In the genomic region with DNA sequence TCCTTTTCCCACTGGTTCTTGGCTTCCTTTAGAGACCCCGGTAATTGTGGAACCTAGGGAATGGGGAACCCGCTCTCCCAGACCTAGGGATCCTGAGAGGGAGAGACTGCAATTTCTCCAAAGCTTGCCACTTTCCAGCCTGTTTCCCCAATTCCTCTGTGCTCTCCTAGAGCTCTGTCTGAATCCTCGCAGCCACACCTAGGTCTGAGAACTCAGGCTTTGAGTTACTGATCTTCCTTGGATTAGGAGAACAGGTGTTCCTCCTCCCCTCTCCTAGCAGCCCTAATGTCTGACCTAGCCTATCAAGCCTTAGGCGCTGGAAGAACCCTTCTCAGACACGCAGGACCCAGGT, we compare ENCODE assay signal across 9 cellular contexts. TPM values are rescaled to one million over a fixed set of nuclear protein-coding genes. Genes with fewer than 3 reads are reported as not detected.
A peak's percentile ranks its signal among the peaks of the same experiment; 100 is the strongest.
DNase-seq lines count a peak whose midpoint lies in the region; ATAC-seq and TF ChIP-seq lines count a peak whose summit lies in the region.
"Had no signal": no experiment of that assay in that cellular context is flagged by ENCODE, and none has a peak within 500 bp of the region (broad histone marks: within the 10 kb centered on the region; RNA-seq: fewer than 3 reads in every experiment).

No MANE protein-coding gene starts in this region.

- peak overlapping the region in 1 of 3 donors; percentile 80 for H3K27ac Mint-ChIP-seq in CD4-positive, CD25-positive, alpha-beta regulatory T cell

- H3K36me3 Mint-ChIP-seq in CD4-positive, CD25-positive, alpha-beta regulatory T cell: peaks cover 23% of the 10 kb centered on the region

- ATAC-seq in CD4-positive, CD25-positive, alpha-beta regulatory T cell (ENCODE audit: low read depth in 2 of 2): no peak

- peaks cover 0 to 25% (median 8%) of the 10 kb centered on the region in 4 donors for H3K4me1 Mint-ChIP-seq in CD4-positive, CD25-positive, alpha-beta regulatory T cell

- dilution Hi-C loops in mammary epithelial cell (cut with HindIII; ENCODE audit: low sequenced_read_pairs): loop anchor here (25.0 kb wide), 1 partner anchor 621 kb away; no protein-coding TSS in a partner anchor

- intact Hi-C loops in mammary epithelial cell (cut with micrococcal nuclease): loop anchor here (1.0 kb wide), 2 partner anchors 25 to 49 kb away; no protein-coding TSS in a partner anchor

- H3K27me3 Mint-ChIP-seq in CD4-positive, CD25-positive, alpha-beta regulatory T cell: peaks cover 38% of the 10 kb centered on the region

- peaks cover 0 to 3% (median 0%) of the 10 kb centered on the region in 7 donors for H3K9me3 Mint-ChIP-seq in CD4-positive, CD25-positive, alpha-beta regulatory T cell

- H4K20me1 ChIP-seq in mammary epithelial cell (ENCODE audit: insufficient read depth, low read length): no peaks in the 10 kb centered on the region

- peaks cover 19% of the 10 kb centered on the region for H3K4me1 ChIP-seq in CD4-positive, CD25-positive, alpha-beta regulatory T cell (ENCODE audit: control insufficient read depth, insufficient read depth, low read length, poor library complexity, severe bottlenecking)
- H3K4me1 ChIP-seq in mammary epithelial cell (ENCODE audit: insufficient read depth, low read length) (peaks cover 8% of the 10 kb centered on the region), neuron (ENCODE audit: insufficient read depth, low read length) (peaks cover 40% of the 10 kb centered on the region)

- TF ChIP-seq CTCF in mammary epithelial cell (conservative IDR thresholded peaks at IDR 0.05 in 1 of 2, IDR thresholded peaks at IDR 0.05 in 1 of 2; ENCODE audit: extremely low read depth in 1 of 2, insufficient read depth in 1 of 2, low read depth in 1 of 2, low read length in 2 of 2): no peak

- no peak overlapping the region for H3K27ac ChIP-seq in CD4-positive, CD25-positive, alpha-beta regulatory T cell (ENCODE audit: insufficient read depth, low read length, poor library complexity, severe bottlenecking)
- H3K27ac ChIP-seq in mammary epithelial cell (ENCODE audit: insufficient read depth, low read depth, low read length): no peak overlapping the region

- H3K79me2 ChIP-seq in mammary epithelial cell (ENCODE audit: insufficient read depth, low read length): no peaks in the 10 kb centered on the region

- H3K9me3 ChIP-seq in CD4-positive, CD25-positive, alpha-beta regulatory T cell (ENCODE audit: control insufficient read depth in 2 of 2, low read length in 2 of 2): no peaks in the 10 kb centered on the region
- no peaks in the 10 kb centered on the region for H3K9me3 ChIP-seq in mammary epithelial cell (replicated peaks; ENCODE audit: insufficient read depth, low read length)
- H3K9me3 ChIP-seq in neuron (ENCODE audit: low read length): no peaks in the 10 kb centered on the region

- 21% methylated on average over 4 of the region's 5 CpGs for WGBS in mammary epithelial cell (ENCODE audit: low coverage, missing lambda C conversion rate)

- H3K27me3 ChIP-seq in CD4-positive, CD25-positive, alpha-beta regulatory T cell (ENCODE audit: control insufficient read depth, insufficient read depth, low read length): peaks cover 21% of the 10 kb centered on the region
- H3K27me3 ChIP-seq in mammary epithelial cell (ENCODE audit: insufficient read depth, low read length): no peaks in the 10 kb centered on the region
- H3K27me3 ChIP-seq in neuron (ENCODE audit: insufficient read depth, low read length): peaks cover 18% of the 10 kb centered on the region

- DNase-seq in CD4-positive, CD25-positive, alpha-beta regulatory T cell: no peak
- DNase-seq in Jurkat, Clone E6-1 (ENCODE audit: low read depth, low spot score): no peak
- DNase-seq in mammary epithelial cell (no peak), DMS153 treated with DMSO at 0.1 percent for 48 hours (lab: John Stamatoyannopoulos, UW; ENCODE audit: unreplicated experiment) (no peak), C1 segment of cervical spinal cord (lab: John Stamatoyannopoulos, UW) (no peak), ecto neural progenitor cell (ENCODE audit: low spot score) (no peak)
- no peak for DNase-seq in stimulated activated naive CD4-positive, alpha-beta T cell (lab: John Stamatoyannopoulos, UW)

- BruUV-seq in mammary epithelial cell (replicated peaks; lab: Mats Ljungman, UMichigan): no TSS peak

- peak overlapping the region; percentile 23 to 87 (median 82) for H3K4me3 Mint-ChIP-seq in CD4-positive, CD25-positive, alpha-beta regulatory T cell

- CTCF ChIA-PET in mammary epithelial cell (lab: Charles Lee; ENCODE audit: low non-redundant PET): interaction anchor here (0.7 to 1.9 kb wide), 2 partner anchors 36 to 124 kb away, joined by 4 to 18 read pairs; no protein-coding TSS in a partner anchor

- no peak overlapping the region for H3K4me3 ChIP-seq in CD4-positive, CD25-positive, alpha-beta regulatory T cell (ENCODE audit: low read depth, low read length)
- peak overlapping the region; percentile 56 for H3K4me3 ChIP-seq in Jurkat, Clone E6-1 (ENCODE audit: low read length)
- H3K4me3 ChIP-seq in mammary epithelial cell (replicated peaks in 1 of 3; ENCODE audit: insufficient read depth in 1 of 3, low read depth in 2 of 3, low read length in 3 of 3) (no peak overlapping the region), neuron (ENCODE audit: low read length) (peak overlapping the region; percentile 4)

- H3K36me3 ChIP-seq in CD4-positive, CD25-positive, alpha-beta regulatory T cell (ENCODE audit: control insufficient read depth, insufficient read depth, low read length): peaks cover 19% of the 10 kb centered on the region
- H3K36me3 ChIP-seq in mammary epithelial cell (ENCODE audit: insufficient read depth, low read length) (no peaks in the 10 kb centered on the region), neuron (ENCODE audit: insufficient read depth, low read length) (peaks cover 3% of the 10 kb centered on the region)

- H2AFZ ChIP-seq in mammary epithelial cell (ENCODE audit: low read depth, low read length) (peak overlapping the region; percentile 69), neuron (ENCODE audit: low read depth, low read length) (no peak overlapping the region)

- H3K4me2 ChIP-seq in mammary epithelial cell (ENCODE audit: insufficient read depth, low read depth, low read length): peak overlapping the region; percentile 96

- in situ Hi-C loops in mammary epithelial cell (cut with MboI; ENCODE audit: low sequenced_read_pairs in 2 of 2): no loop called here

- no peak overlapping the region for H3K9ac ChIP-seq in mammary epithelial cell (ENCODE audit: insufficient read depth, low read length)

RNA-seq across cellular contexts. Expression of a gene that starts 20.0 kb away (rescaled TPM):
- total RNA-seq in CD4-positive, CD25-positive, alpha-beta regulatory T cell: not detected
- under 1 TPM in 1 of 4 donors, not detected in 3; 0.07 TPM for polyA plus RNA-seq in CD4-positive, CD25-positive, alpha-beta regulatory T cell
- 2.2 TPM for polyA plus RNA-seq in Jurkat, Clone E6-1 (2012; ENCODE audit: insufficient read depth, insufficient read length)
- total RNA-seq in mammary epithelial cell: not detected
- polyA plus RNA-seq in mammary epithelial cell: not detected
- polyA minus RNA-seq in mammary epithelial cell: not detected
- total RNA-seq: mononuclear cell had no signal

RNA-seq across cellular contexts. Expression of a gene that starts 36.9 kb away (rescaled TPM):
- total RNA-seq in CD4-positive, CD25-positive, alpha-beta regulatory T cell: 73.3 TPM
- polyA plus RNA-seq in CD4-positive, CD25-positive, alpha-beta regulatory T cell: 1 to 10 TPM; 1.2 to 3.0 (median 2.6) TPM
- polyA plus RNA-seq in Jurkat, Clone E6-1 (2012; ENCODE audit: insufficient read depth, insufficient read length): 62.2 TPM
- total RNA-seq in mammary epithelial cell: 1 to 10 TPM; 4.7 to 5.4 TPM
- polyA plus RNA-seq in mammary epithelial cell: 2.0 TPM
- 1.1 TPM for polyA minus RNA-seq in mammary epithelial cell

RNA-seq across cellular contexts. Expression of a gene that starts 46.9 kb away (rescaled TPM):
- 183 TPM for total RNA-seq in CD4-positive, CD25-positive, alpha-beta regulatory T cell
- 100 to 1,000 TPM; 517 to 714 (median 622) TPM for polyA plus RNA-seq in CD4-positive, CD25-positive, alpha-beta regulatory T cell
- 172 TPM for polyA plus RNA-seq in Jurkat, Clone E6-1 (2012; ENCODE audit: insufficient read depth, insufficient read length)
- 100 to 1,000 TPM in 1 of 2 donors, 10 to 100 TPM in 1; 82.7 to 167 TPM for total RNA-seq in mammary epithelial cell
- 272 TPM for polyA plus RNA-seq in mammary epithelial cell
- polyA minus RNA-seq in mammary epithelial cell: 120 TPM

RNA-seq across cellular contexts. Expression of a gene that starts 52.9 kb away (rescaled TPM):
- 42.9 TPM for total RNA-seq in CD4-positive, CD25-positive, alpha-beta regulatory T cell
- polyA plus RNA-seq in CD4-positive, CD25-positive, alpha-beta regulatory T cell: 10 to 100 TPM; 30.0 to 36.1 (median 31.9) TPM
- 42.6 TPM for polyA plus RNA-seq in Jurkat, Clone E6-1 (2012; ENCODE audit: insufficient read depth, insufficient read length)
- total RNA-seq in mammary epithelial cell: 10 to 100 TPM; 10.3 to 45.0 TPM
- polyA plus RNA-seq in mammary epithelial cell: 6.4 TPM
- polyA minus RNA-seq in mammary epithelial cell: 22.3 TPM

Comparison
In these comparisons a context has a peak if more than half of its experiments do, and no peak if none do; other contexts are left out.
1. H3K4me3 ChIP-seq: peak in Jurkat, Clone E6-1 (single experiment) and neuron (single experiment); none in CD4-positive, CD25-positive, alpha-beta regulatory T cell (single experiment) and mammary epithelial cell (0 of 3).
2. RNA of a gene that starts 36.9 kb away (total RNA-seq): 73.3 TPM in CD4-positive, CD25-positive, alpha-beta regulatory T cell (single experiment); 4.7 to 5.4 TPM in mammary epithelial cell; every median in the first group is over 10 times any median in the second.